In the genomic region with DNA sequence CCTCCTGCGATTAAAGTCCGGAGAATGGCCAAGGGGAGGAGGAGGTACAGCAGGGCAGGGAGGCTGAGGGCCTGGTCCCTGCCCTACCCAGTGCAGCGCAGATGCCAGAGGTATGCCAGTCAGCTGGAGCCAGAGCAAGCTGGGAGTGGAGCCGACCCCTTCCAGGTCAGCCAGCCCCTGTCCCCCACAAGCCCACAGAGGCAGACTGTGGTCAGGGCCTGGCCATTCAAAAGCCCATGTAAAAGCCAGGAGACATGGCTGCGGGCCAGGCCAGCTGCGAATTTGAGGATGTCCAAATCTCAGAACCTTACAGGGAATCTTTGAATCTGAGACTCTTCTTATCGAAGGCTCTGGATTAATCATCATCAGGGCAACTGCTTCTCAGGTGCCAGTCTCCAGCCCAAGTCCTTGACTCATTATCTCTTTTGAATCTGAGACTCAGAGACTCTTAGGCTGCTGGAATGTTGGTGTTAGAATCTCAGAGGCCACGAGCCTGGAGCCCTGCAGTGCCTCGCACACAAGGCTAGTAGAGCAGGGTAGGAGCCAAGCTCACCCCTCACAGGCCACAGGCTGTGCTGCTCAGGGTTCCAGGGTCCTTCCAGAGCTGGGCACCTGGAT, we compare ENCODE assay signal across 2 cellular contexts.
TF ChIP-seq lines count a peak whose summit lies in the region.

No MANE protein-coding gene starts in this region.

TF ChIP-seq in IMR-90, 13 proteins besides CTCF, POLR2A, EP300 and RAD21:
- TF ChIP-seq SMC3 (IDR thresholded peaks at IDR 0.05; ENCODE audit: low read depth, low read length) (no peak), RFX5 (IDR thresholded peaks at IDR 0.05; ENCODE audit: low read depth, low read length) (no peak), NFE2L2 (IDR thresholded peaks at IDR 0.05; ENCODE audit: low read depth, low read length) (no peak), MAFK (IDR thresholded peaks at IDR 0.05; ENCODE audit: low read depth, low read length) (no peak), FOS (IDR thresholded peaks at IDR 0.05; ENCODE audit: low read depth, low read length) (no peak), CEBPB (IDR thresholded peaks at IDR 0.05; ENCODE audit: low read depth, low read length) (no peak), BHLHE40 (IDR thresholded peaks at IDR 0.05; ENCODE audit: low read depth, low read length) (no peak), CHD1 (IDR thresholded peaks at IDR 0.05; ENCODE audit: low read depth, low read length) (no peak), MXI1 (IDR thresholded peaks at IDR 0.05; ENCODE audit: borderline replicate concordance, low read depth, low read length) (no peak), RCOR1 (IDR thresholded peaks at IDR 0.05; ENCODE audit: insufficient replicate concordance, low read length) (no peak), MAZ (IDR thresholded peaks at IDR 0.05; ENCODE audit: borderline replicate concordance, low read depth, low read length) (no peak)
- TF ChIP-seq, protein P1, sequence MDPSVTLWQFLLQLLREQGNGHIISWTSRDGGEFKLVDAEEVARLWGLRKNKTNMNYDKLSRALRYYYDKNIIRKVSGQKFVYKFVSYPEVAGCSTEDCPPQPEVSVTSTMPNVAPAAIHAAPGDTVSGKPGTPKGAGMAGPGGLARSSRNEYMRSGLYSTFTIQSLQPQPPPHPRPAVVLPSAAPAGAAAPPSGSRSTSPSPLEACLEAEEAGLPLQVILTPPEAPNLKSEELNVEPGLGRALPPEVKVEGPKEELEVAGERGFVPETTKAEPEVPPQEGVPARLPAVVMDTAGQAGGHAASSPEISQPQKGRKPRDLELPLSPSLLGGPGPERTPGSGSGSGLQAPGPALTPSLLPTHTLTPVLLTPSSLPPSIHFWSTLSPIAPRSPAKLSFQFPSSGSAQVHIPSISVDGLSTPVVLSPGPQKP (IDR thresholded peaks at IDR 0.05; ENCODE audit: borderline replicate concordance, low read depth, low read length) = no peak
- TF ChIP-seq, protein P2, sequence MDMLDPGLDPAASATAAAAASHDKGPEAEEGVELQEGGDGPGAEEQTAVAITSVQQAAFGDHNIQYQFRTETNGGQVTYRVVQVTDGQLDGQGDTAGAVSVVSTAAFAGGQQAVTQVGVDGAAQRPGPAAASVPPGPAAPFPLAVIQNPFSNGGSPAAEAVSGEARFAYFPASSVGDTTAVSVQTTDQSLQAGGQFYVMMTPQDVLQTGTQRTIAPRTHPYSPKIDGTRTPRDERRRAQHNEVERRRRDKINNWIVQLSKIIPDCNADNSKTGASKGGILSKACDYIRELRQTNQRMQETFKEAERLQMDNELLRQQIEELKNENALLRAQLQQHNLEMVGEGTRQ (IDR thresholded peaks at IDR 0.05; ENCODE audit: low read depth, low read length) = no peak

TF ChIP-seq in HepG2, 621 proteins besides CTCF, POLR2A, EP300 and RAD21:
- TF ChIP-seq ZNF674 (CRISPR knock-in tag; IDR thresholded peaks at IDR 0.05; ENCODE audit: low read depth) = no peak
- TF ChIP-seq NR3C1 (CRISPR knock-in tag; IDR thresholded peaks at IDR 0.05) = no peak
- TF ChIP-seq, protein P3, sequence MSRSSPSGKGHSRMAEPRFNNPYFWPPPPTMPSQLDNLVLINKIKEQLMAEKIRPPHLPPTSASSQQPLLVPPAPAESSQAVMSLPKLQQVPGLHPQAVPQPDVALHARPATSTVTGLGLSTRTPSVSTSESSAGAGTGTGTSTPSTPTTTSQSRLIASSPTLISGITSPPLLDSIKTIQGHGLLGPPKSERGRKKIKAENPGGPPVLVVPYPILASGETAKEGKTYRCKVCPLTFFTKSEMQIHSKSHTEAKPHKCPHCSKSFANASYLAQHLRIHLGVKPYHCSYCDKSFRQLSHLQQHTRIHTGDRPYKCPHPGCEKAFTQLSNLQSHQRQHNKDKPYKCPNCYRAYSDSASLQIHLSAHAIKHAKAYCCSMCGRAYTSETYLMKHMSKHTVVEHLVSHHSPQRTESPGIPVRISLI (CRISPR knock-in tag; IDR thresholded peaks at IDR 0.05; ENCODE audit: borderline replicate concordance) = no peak
- no peak for TF ChIP-seq KDM3A (CRISPR knock-in tag; IDR thresholded peaks at IDR 0.05; ENCODE audit: low read depth)
- no peak for TF ChIP-seq YY1 (IDR thresholded peaks at IDR 0.05; ENCODE audit: insufficient read depth, insufficient replicate concordance, low read depth, low read length)
- TF ChIP-seq MAF1 (CRISPR knock-in tag; IDR thresholded peaks at IDR 0.05; ENCODE audit: borderline replicate concordance) = no peak
- no peak for TF ChIP-seq HIVEP1 (CRISPR knock-in tag; IDR thresholded peaks at IDR 0.05)
- TF ChIP-seq SSRP1 (CRISPR knock-in tag; IDR thresholded peaks at IDR 0.05) = no peak
- no peak for TF ChIP-seq MEF2D (CRISPR knock-in tag; IDR thresholded peaks at IDR 0.05)
- no peak for TF ChIP-seq ZNF224 (CRISPR knock-in tag; IDR thresholded peaks at IDR 0.05)
- TF ChIP-seq POLR2AphosphoS2 (IDR thresholded peaks at IDR 0.05; ENCODE audit: low read depth, low read length) = no peak
- TF ChIP-seq NR2F2 (IDR thresholded peaks at IDR 0.05; ENCODE audit: borderline replicate concordance, low read depth) = no peak
- TF ChIP-seq KDM5A (IDR thresholded peaks at IDR 0.05; ENCODE audit: borderline replicate concordance, low read length) = no peak
- TF ChIP-seq ZKSCAN5 (CRISPR knock-in tag; IDR thresholded peaks at IDR 0.05) = no peak
- no peak for TF ChIP-seq NONO (IDR thresholded peaks at IDR 0.05)
- no peak for TF ChIP-seq NONO (CRISPR knock-in tag; conservative IDR thresholded peaks at IDR 0.05)
- TF ChIP-seq, protein P4, sequence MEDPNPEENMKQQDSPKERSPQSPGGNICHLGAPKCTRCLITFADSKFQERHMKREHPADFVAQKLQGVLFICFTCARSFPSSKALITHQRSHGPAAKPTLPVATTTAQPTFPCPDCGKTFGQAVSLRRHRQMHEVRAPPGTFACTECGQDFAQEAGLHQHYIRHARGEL (CRISPR knock-in tag; IDR thresholded peaks at IDR 0.05) = no peak
- no peak for TF ChIP-seq KLF9 (CRISPR knock-in tag; IDR thresholded peaks at IDR 0.05; ENCODE audit: low read depth)
